ENCODE assay signal across 8 cellular contexts in genomic region chr1:112955678-112956502, GRCh38. TPM values are rescaled to one million over a fixed set of nuclear protein-coding genes. Genes with fewer than 3 reads are reported as not detected.
DNase-seq lines count a peak whose midpoint lies in the region; ATAC-seq, FAIRE-seq and TF ChIP-seq lines count a peak whose summit lies in the region.

SLC16A1 (minus strand) TSS chr1:112956196; CDS start chr1:112929308, 26,888 bp downstream.

- no peak for FAIRE-seq in kidney (lab: Jason Lieb, UNC)

- intact Hi-C loops in kidney (cut with DNase I): no loop called here

- H3K4me1 Mint-ChIP-seq in central memory CD8-positive, alpha-beta T cell: peaks cover 45% of the 10 kb centered on the region

- peak within 1 kb of the TSS; percentile 97 for H3K4me3 Mint-ChIP-seq in central memory CD8-positive, alpha-beta T cell

- peak within 1 kb of the TSS; percentile 96 for H3K27ac Mint-ChIP-seq in central memory CD8-positive, alpha-beta T cell (ENCODE audit: low read depth)

- H3K9me3 Mint-ChIP-seq in central memory CD8-positive, alpha-beta T cell: no peaks in the 10 kb centered on the region

- peak within 1 kb of the TSS; percentile 70 to 76 for H3K9ac ChIP-seq in kidney (ENCODE audit: low read length in 2 of 2)

- no peaks in the 10 kb centered on the region for H3K27me3 Mint-ChIP-seq in central memory CD8-positive, alpha-beta T cell

- peak; percentile 99 for TF ChIP-seq POLR2A in GM19099 (IDR thresholded peaks at IDR 0.05; ENCODE audit: extremely low read depth, insufficient read length, low read depth)

- peak within 1 kb of the TSS; percentile 81 to 93 for H3K4me3 ChIP-seq in kidney (ENCODE audit: low read length in 2 of 2)

- peak; percentile 51 for ATAC-seq in HG03378 (IDR thresholded peaks at IDR 0.05; ENCODE audit: unreplicated experiment)
- ATAC-seq in central memory CD8-positive, alpha-beta T cell (replicated peaks; ENCODE audit: extremely low read depth, poor library complexity, severe bottlenecking): peak; percentile 73

- H3K36me3 ChIP-seq in kidney (ENCODE audit: control insufficient read depth in 1 of 2, insufficient read depth in 2 of 2, low read length in 2 of 2): no peaks in the 10 kb centered on the region

- H3K9me3 ChIP-seq in kidney (ENCODE audit: control insufficient read depth in 1 of 2, low read length in 2 of 2): no peaks in the 10 kb centered on the region

- H3K4me1 ChIP-seq in kidney (ENCODE audit: control insufficient read depth in 1 of 2, insufficient read depth in 1 of 2, low read depth in 1 of 2, low read length in 2 of 2): peaks cover 3 to 4% of the 10 kb centered on the region in 2 donors

- H3K27ac ChIP-seq in kidney (ENCODE audit: low read depth in 2 of 2, low read length in 2 of 2): peak within 1 kb of the TSS; percentile 79 to 91

- peak; percentile 97 for DNase-seq in Ammon's horn (ENCODE audit: low spot score)
- DNase-seq in NCI-H446 (lab: John Stamatoyannopoulos, UW): peak; percentile 93 to 97
- peak; percentile 81 for DNase-seq in activated CD4-positive, CD25-positive, alpha-beta regulatory T cell treated with anti-CD3 and anti-CD28 coated beads, Interleukin-2, amount 50 U/mL, for 16 hours (ENCODE audit: low read depth, low spot score)
- peak; percentile 67 to 72 for DNase-seq in central memory CD8-positive, alpha-beta T cell (ENCODE audit: low spot score in 2 of 2)
- DNase-seq in kidney: peak; percentile 96
- DNase-seq in stimulated activated CD4-positive, alpha-beta T cell treated with anti-CD3 and anti-CD28 coated beads, Interleukin-15, amount 100 ng/mL, for 1 hour (ENCODE audit: low read depth in 1 of 2, low spot score in 1 of 2): peak; percentile 76 to 89

- peaks cover 6% of the 10 kb centered on the region for H3K36me3 Mint-ChIP-seq in central memory CD8-positive, alpha-beta T cell (ENCODE audit: insufficient read depth)

- TF ChIP-seq CTCF in kidney (IDR thresholded peaks at IDR 0.05; ENCODE audit: borderline replicate concordance, extremely low read depth, insufficient read depth): peak; percentile 26

RNA-seq across cellular contexts. Expression of gene SLC16A1, which starts in this region (rescaled TPM):
- 8.7 TPM for total RNA-seq in kidney
- 9.7 TPM for polyA plus RNA-seq in kidney (ENCODE audit: insufficient read depth, low read depth, low replicate concordance)

Comparison
In these comparisons a context has a peak if more than half of its experiments do, and no peak if none do; other contexts are left out.
1. Peak in every context shown above with its lines: DNase-seq, ATAC-seq, H3K4me3 ChIP-seq and H3K27ac ChIP-seq.